In genomic region chr2:217332866-217333265, GRCh38 we compare ENCODE assay signal across 13 cellular contexts.
"Had no signal": no experiment of that assay in that cellular context is flagged by ENCODE, and none has a peak within 500 bp of the region (broad histone marks: within the 10 kb centered on the region; RNA-seq: fewer than 3 reads in every experiment).

No MANE protein-coding gene starts in this region.

- ATAC-seq: activated CD4-positive, CD25-positive, alpha-beta regulatory T cell treated with anti-CD3 and anti-CD28 coated beads, Interleukin-2, amount 50 U/mL, for 24 hours; activated naive CD8-positive, alpha-beta T cell treated with anti-CD3 and anti-CD28 coated beads, Interleukin-2, amount 50 U/mL, for 24 hours; activated T-helper 17 cell treated with anti-CD3 and anti-CD28 coated beads, Interleukin-2, amount 50 U/mL, for 72 hours; effector memory CD8-positive, alpha-beta T cell; gastrocnemius medialis; left lobe of liver; stimulated activated memory B cell treated with anti-CD40 and anti-IgM and Interleukin-4, amounts not matched to agents 10 μg/mL and 1 μg/mL and 100 μg/mL, for 72 hours had no signal

- H3K27me3 ChIP-seq: gastrocnemius medialis, tibial artery had no signal

- H3K4me3 ChIP-seq: gastrocnemius medialis, heart right ventricle, tibial artery had no signal

- H3K27ac ChIP-seq: tibial artery had no signal

- H3K27ac Mint-ChIP-seq: activated naive CD8-positive, alpha-beta T cell treated with anti-CD3 and anti-CD28 coated beads, Interleukin-2, amount 50 U/mL, for 24 hours; activated T-helper 17 cell treated with anti-CD3 and anti-CD28 coated beads, Interleukin-2, amount 50 U/mL, for 72 hours; effector memory CD8-positive, alpha-beta T cell; stimulated activated memory B cell treated with anti-CD40 and anti-IgM and Interleukin-4, amounts not matched to agents 10 μg/mL and 1 μg/mL and 100 μg/mL, for 72 hours had no signal

- H3K36me3 Mint-ChIP-seq: stimulated activated memory B cell treated with anti-CD40 and anti-IgM and Interleukin-4, amounts not matched to agents 10 μg/mL and 1 μg/mL and 100 μg/mL, for 72 hours had no signal

- H3K4me3 Mint-ChIP-seq: activated naive CD8-positive, alpha-beta T cell treated with anti-CD3 and anti-CD28 coated beads, Interleukin-2, amount 50 U/mL, for 24 hours; activated T-helper 17 cell treated with anti-CD3 and anti-CD28 coated beads, Interleukin-2, amount 50 U/mL, for 72 hours; effector memory CD8-positive, alpha-beta T cell; stimulated activated memory B cell treated with anti-CD40 and anti-IgM and Interleukin-4, amounts not matched to agents 10 μg/mL and 1 μg/mL and 100 μg/mL, for 72 hours had no signal

- DNase-seq: activated naive CD4-positive, alpha-beta T cell treated with Interleukin-2 at 50 U/mL for 16 hours; activated naive CD8-positive, alpha-beta T cell treated with anti-CD3 and anti-CD28 coated beads, Interleukin-2, amount 50 U/mL, for 24 hours; aorta; cerebellar nuclear complex; effector memory CD8-positive, alpha-beta T cell; gastrocnemius medialis; heart right ventricle; stimulated activated CD4-positive, alpha-beta T cell treated with anti-CD3 and anti-CD28 coated beads, Interleukin-2, amount 100 ng/mL, for 48 hours; tibial artery had no signal

- H3K36me3 ChIP-seq: gastrocnemius medialis, heart right ventricle, tibial artery had no signal

- H3K9me3 Mint-ChIP-seq: activated naive CD8-positive, alpha-beta T cell treated with anti-CD3 and anti-CD28 coated beads, Interleukin-2, amount 50 U/mL, for 24 hours; activated T-helper 17 cell treated with anti-CD3 and anti-CD28 coated beads, Interleukin-2, amount 50 U/mL, for 72 hours; stimulated activated memory B cell treated with anti-CD40 and anti-IgM and Interleukin-4, amounts not matched to agents 10 μg/mL and 1 μg/mL and 100 μg/mL, for 72 hours had no signal

- H3K9me3 ChIP-seq: gastrocnemius medialis, heart right ventricle, tibial artery had no signal

- H3K27me3 Mint-ChIP-seq: activated naive CD8-positive, alpha-beta T cell treated with anti-CD3 and anti-CD28 coated beads, Interleukin-2, amount 50 U/mL, for 24 hours; activated T-helper 17 cell treated with anti-CD3 and anti-CD28 coated beads, Interleukin-2, amount 50 U/mL, for 72 hours; effector memory CD8-positive, alpha-beta T cell had no signal

- H3K4me1 Mint-ChIP-seq: activated naive CD8-positive, alpha-beta T cell treated with anti-CD3 and anti-CD28 coated beads, Interleukin-2, amount 50 U/mL, for 24 hours; activated T-helper 17 cell treated with anti-CD3 and anti-CD28 coated beads, Interleukin-2, amount 50 U/mL, for 72 hours; stimulated activated memory B cell treated with anti-CD40 and anti-IgM and Interleukin-4, amounts not matched to agents 10 μg/mL and 1 μg/mL and 100 μg/mL, for 72 hours had no signal
